19 cellular contexts compared by ENCODE assay signal in genomic region chr7:130266961-130267321, GRCh38. TPM values are rescaled to one million over a fixed set of nuclear protein-coding genes. Genes with fewer than 3 reads are reported as not detected.
DNase-seq lines count a peak whose midpoint lies in the region; ATAC-seq and TF ChIP-seq lines count a peak whose summit lies in the region.
"Had no signal": no experiment of that assay in that cellular context is flagged by ENCODE, and none has a peak within 500 bp of the region (broad histone marks: within the 10 kb centered on the region; RNA-seq: fewer than 3 reads in every experiment).

No MANE protein-coding gene starts in this region.

- no peak overlapping the region for H4K8ac ChIP-seq in trophoblast cell (ENCODE audit: low read depth, low read length)

- no peak for TF ChIP-seq CTCF in hepatocyte (IDR thresholded peaks at IDR 0.05; ENCODE audit: poor library complexity)

- ATAC-seq in activated CD4-positive, alpha-beta T cell treated with anti-CD3 and anti-CD28 coated beads for 36 hours, result no peak
- no peak for ATAC-seq in HG02840 (IDR thresholded peaks at IDR 0.05; ENCODE audit: low FRiP score, unreplicated experiment)

- H2AFZ ChIP-seq in Karpas-422 (ENCODE audit: low read length) (no peak overlapping the region), hepatocyte (no peak overlapping the region), trophoblast cell (ENCODE audit: insufficient read depth, low read length, poor library complexity) (no peak overlapping the region)

- H3K4me2 ChIP-seq in Karpas-422 (ENCODE audit: low read depth, low read length, poor library complexity, severe bottlenecking), result no peak overlapping the region
- peak overlapping the region; percentile 67 for H3K4me2 ChIP-seq in hepatocyte
- H3K4me2 ChIP-seq in trophoblast cell (ENCODE audit: low read length), result no peak overlapping the region
- H3K4me2 ChIP-seq: BLaER1 had no signal

- H3K4me1 Mint-ChIP-seq in activated CD4-positive, alpha-beta T cell treated with anti-CD3 and anti-CD28 coated beads for 36 hours, result no peaks in the 10 kb centered on the region
- H3K4me1 Mint-ChIP-seq: CD14-positive monocyte; CD4-positive, alpha-beta memory T cell had no signal

- no peak overlapping the region for H3K14ac ChIP-seq in trophoblast cell (ENCODE audit: low read length)

- H3K27me3 Mint-ChIP-seq in activated CD4-positive, alpha-beta T cell treated with anti-CD3 and anti-CD28 coated beads for 36 hours, result peaks cover 2% of the 10 kb centered on the region

- DNase-seq in Karpas-422 (peak; percentile 14), hepatocyte (ENCODE audit: low spot score) (no peak), trophoblast cell (no peak), AG08395 (ENCODE audit: low spot score) (no peak), HK-2 (ENCODE audit: unreplicated experiment) (no peak)
- no peak for DNase-seq in activated CD4-positive, alpha-beta T cell treated with anti-CD3 and anti-CD28 coated beads for 36 hours
- DNase-seq: ACHN; AML-193; Calu3; CD4-positive, alpha-beta memory T cell; DMS79 treated with DMSO at 0.1 percent for 48 hours; GF-D8; H9; KBM-7 had no signal

- H3K4me3 ChIP-seq in Karpas-422 (ENCODE audit: low read length) (no peak overlapping the region), hepatocyte (peak overlapping the region; percentile 25), trophoblast cell (ENCODE audit: low read depth, low read length) (no peak overlapping the region)
- H3K4me3 ChIP-seq: BLaER1 had no signal

- H3K9ac ChIP-seq in Karpas-422 (ENCODE audit: low read length) (no peak overlapping the region), trophoblast cell (ENCODE audit: low read length) (no peak overlapping the region)
- H3K9ac ChIP-seq: BLaER1 had no signal

- peak overlapping the region; percentile 79 for H2BK12ac ChIP-seq in trophoblast cell (ENCODE audit: low read length)

- H3K9me3 Mint-ChIP-seq in activated CD4-positive, alpha-beta T cell treated with anti-CD3 and anti-CD28 coated beads for 36 hours (ENCODE audit: low read depth), result no peaks in the 10 kb centered on the region
- H3K9me3 Mint-ChIP-seq: H9 had no signal

- H4K12ac ChIP-seq in trophoblast cell (ENCODE audit: low read depth, low read length), result no peak overlapping the region

- no peaks in the 10 kb centered on the region for H3K36me3 Mint-ChIP-seq in activated CD4-positive, alpha-beta T cell treated with anti-CD3 and anti-CD28 coated beads for 36 hours (ENCODE audit: low read depth)
- H3K36me3 Mint-ChIP-seq: CD14-positive monocyte; CD4-positive, alpha-beta memory T cell had no signal

- H3K27me3 ChIP-seq in Karpas-422 (ENCODE audit: low read length), result no peaks in the 10 kb centered on the region
- H3K27me3 ChIP-seq in hepatocyte, result no peaks in the 10 kb centered on the region
- H3K27me3 ChIP-seq in trophoblast cell (ENCODE audit: insufficient read depth, low read length), result no peaks in the 10 kb centered on the region
- H3K27me3 ChIP-seq: BLaER1 had no signal

- H3K79me2 ChIP-seq in Karpas-422 (ENCODE audit: low read length), result no peaks in the 10 kb centered on the region
- H3K79me2 ChIP-seq in hepatocyte, result peaks cover 5% of the 10 kb centered on the region
- H3K79me2 ChIP-seq in trophoblast cell (ENCODE audit: control insufficient read depth, insufficient read depth, low read length, poor library complexity), result no peaks in the 10 kb centered on the region

- WGBS in hepatocyte (ENCODE audit: low lambda C conversion rate, missing lambda C conversion rate), result 90% methylated on average over 1 of the region's 1 CpG
- WGBS in trophoblast cell (ENCODE audit: extremely low coverage, insufficient coverage, insufficient read length), result no CpG with 5 or more reads among the region's 1 CpG

- H3K9me3 ChIP-seq in Karpas-422 (ENCODE audit: low read length), result no peaks in the 10 kb centered on the region
- no peaks in the 10 kb centered on the region for H3K9me3 ChIP-seq in hepatocyte (ENCODE audit: low read depth)
- peaks cover 2% of the 10 kb centered on the region for H3K9me3 ChIP-seq in trophoblast cell (ENCODE audit: insufficient read depth, low read depth, low read length)
- H3K9me3 ChIP-seq: BLaER1 had no signal

- intact Hi-C loops in activated CD4-positive, alpha-beta T cell treated with anti-CD3 and anti-CD28 coated beads for 36 hours (cut with DNase I, micrococcal nuclease), result no loop called here

- no peak overlapping the region for H2BK5ac ChIP-seq in trophoblast cell (ENCODE audit: low read depth, low read length, poor library complexity)

- POLR2A ChIA-PET in activated CD4-positive, alpha-beta T cell treated with anti-CD3 and anti-CD28 coated beads for 36 hours (lab: Charles Lee), result no interaction called here

- H4K20me1 ChIP-seq in Karpas-422 (ENCODE audit: insufficient read depth, low read depth, low read length) (no peaks in the 10 kb centered on the region), hepatocyte (ENCODE audit: insufficient read depth, poor library complexity, severe bottlenecking) (no peaks in the 10 kb centered on the region)
- H4K20me1 ChIP-seq: BLaER1 had no signal

- CTCF ChIA-PET in activated CD4-positive, alpha-beta T cell treated with anti-CD3 and anti-CD28 coated beads for 36 hours (lab: Charles Lee), result interaction anchor here (1.1 kb wide), 1 partner anchor 10 kb away, joined by 4 read pairs; no protein-coding TSS in a partner anchor

- no peak overlapping the region for H3K18ac ChIP-seq in trophoblast cell (ENCODE audit: low read length)

- no peak overlapping the region for H3K4ac ChIP-seq in trophoblast cell (ENCODE audit: low read depth, low read length)

- no peaks in the 10 kb centered on the region for H3K9me2 ChIP-seq in Karpas-422 (replicated peaks; ENCODE audit: insufficient read depth, low read length)
- H3K9me2 ChIP-seq in hepatocyte (replicated peaks; ENCODE audit: insufficient read depth), result no peaks in the 10 kb centered on the region

- H3K36me3 ChIP-seq in Karpas-422 (ENCODE audit: insufficient read depth, low read length), result no peaks in the 10 kb centered on the region
- no peaks in the 10 kb centered on the region for H3K36me3 ChIP-seq in hepatocyte (replicated peaks; ENCODE audit: insufficient read depth, low read depth)
- H3K36me3 ChIP-seq in trophoblast cell (ENCODE audit: control insufficient read depth in 1 of 2, insufficient read depth in 2 of 2, low read length in 2 of 2), result no peaks in the 10 kb centered on the region
- H3K36me3 ChIP-seq: BLaER1 had no signal

- H3K4me3 Mint-ChIP-seq in activated CD4-positive, alpha-beta T cell treated with anti-CD3 and anti-CD28 coated beads for 36 hours, result no peak overlapping the region
- H3K4me3 Mint-ChIP-seq: CD14-positive monocyte; CD4-positive, alpha-beta memory T cell; H9; IgD-negative memory B cell had no signal

- H4K91ac ChIP-seq in trophoblast cell (ENCODE audit: low read depth, low read length), result no peak overlapping the region

- no peak overlapping the region for H2BK120ac ChIP-seq in trophoblast cell (ENCODE audit: insufficient read depth, low read length, poor library complexity)

- no peak overlapping the region for H2AK5ac ChIP-seq in trophoblast cell (ENCODE audit: low read length)

- no peak overlapping the region for H3K23ac ChIP-seq in trophoblast cell (ENCODE audit: low read length)

- H3K4me1 ChIP-seq in Karpas-422 (ENCODE audit: low read length), result peaks cover 6% of the 10 kb centered on the region
- H3K4me1 ChIP-seq in hepatocyte (ENCODE audit: insufficient read depth), result peaks cover 21% of the 10 kb centered on the region
- H3K4me1 ChIP-seq in trophoblast cell (ENCODE audit: control insufficient read depth in 1 of 2, insufficient read depth in 2 of 2, low read length in 2 of 2), result no peaks in the 10 kb centered on the region

- peaks cover 4% of the 10 kb centered on the region for H3K79me1 ChIP-seq in trophoblast cell (ENCODE audit: low read length)

- no peak overlapping the region for H3K27ac Mint-ChIP-seq in activated CD4-positive, alpha-beta T cell treated with anti-CD3 and anti-CD28 coated beads for 36 hours
- H3K27ac Mint-ChIP-seq: CD14-positive monocyte, H9, IgD-negative memory B cell had no signal

- H3K27ac ChIP-seq in Karpas-422 (ENCODE audit: low read length), result no peak overlapping the region
- peak overlapping the region; percentile 83 for H3K27ac ChIP-seq in hepatocyte
- no peak overlapping the region for H3K27ac ChIP-seq in trophoblast cell (ENCODE audit: low read depth, low read length)
- H3K27ac ChIP-seq: BLaER1 had no signal

RNA-seq across cellular contexts. Expression of gene CPA2, which starts 0.3 kb away (rescaled TPM):
- not detected in 2 replicates for total RNA-seq in Karpas-422 (2014; rRNA removed; shearing (Covaris generic); ENCODE audit: low replicate concordance)
- total RNA-seq in hepatocyte, result 198 and 298 TPM in 2 replicates
- polyA plus RNA-seq in hepatocyte, result 284 and 303 TPM in 2 replicates
- 0.17 and 0.18 TPM in 2 replicates for polyA plus RNA-seq in trophoblast cell (2013)
- under 1 TPM in 1 of 2 experiments, not detected in 1; 0.18 TPM for total RNA-seq in activated CD4-positive, alpha-beta T cell treated with anti-CD3 and anti-CD28 coated beads for 36 hours
- total RNA-seq: Calu3; CD4-positive, alpha-beta memory T cell; H1; H9 had no signal
- polyA plus RNA-seq: CD14-positive monocyte; CD4-positive, alpha-beta memory T cell; IgD-negative memory B cell had no signal

RNA-seq across cellular contexts. Expression of gene CPA4, which starts 26.0 kb away (rescaled TPM):
- total RNA-seq in Karpas-422 (2014; rRNA removed; shearing (Covaris generic); ENCODE audit: low replicate concordance), result not detected in 2 replicates
- total RNA-seq in hepatocyte, result 1.1 and 2.1 TPM in 2 replicates
- polyA plus RNA-seq in hepatocyte, result 1.9 and 3.3 TPM in 2 replicates
- 2.5 and 3.8 TPM in 2 replicates for polyA plus RNA-seq in trophoblast cell (2013)
- total RNA-seq in activated CD4-positive, alpha-beta T cell treated with anti-CD3 and anti-CD28 coated beads for 36 hours, result not detected
- total RNA-seq: Calu3; CD4-positive, alpha-beta memory T cell; H1; H9 had no signal
- polyA plus RNA-seq: CD14-positive monocyte; CD4-positive, alpha-beta memory T cell; IgD-negative memory B cell had no signal

RNA-seq across cellular contexts. Expression of gene SSMEM1, which starts 59.3 kb away (rescaled TPM):
- not detected in 2 replicates for total RNA-seq in Karpas-422 (2014; rRNA removed; shearing (Covaris generic); ENCODE audit: low replicate concordance)
- not detected in 2 replicates for total RNA-seq in hepatocyte
- polyA plus RNA-seq in hepatocyte, result not detected in 2 replicates
- polyA plus RNA-seq in trophoblast cell (2013), result 0.04 and 0.08 TPM in 2 replicates
- not detected for total RNA-seq in activated CD4-positive, alpha-beta T cell treated with anti-CD3 and anti-CD28 coated beads for 36 hours
- total RNA-seq: Calu3; CD4-positive, alpha-beta memory T cell; H1; H9 had no signal
- polyA plus RNA-seq: CD14-positive monocyte; CD4-positive, alpha-beta memory T cell; H1; IgD-negative memory B cell had no signal

Comparison
In these comparisons a context has a peak if more than half of its experiments do, and no peak if none do; other contexts are left out.
1. RNA of gene CPA2, which starts 0.3 kb away (total RNA-seq): 198 to 298 TPM in hepatocyte; 0.18 TPM in activated CD4-positive, alpha-beta T cell treated with anti-CD3 and anti-CD28 coated beads for 36 hours and not detected in Karpas-422; every median in the first group is over 100 times any median in the second.